Comparison of ENCODE assay signal across 17 cellular contexts in the genomic region with DNA sequence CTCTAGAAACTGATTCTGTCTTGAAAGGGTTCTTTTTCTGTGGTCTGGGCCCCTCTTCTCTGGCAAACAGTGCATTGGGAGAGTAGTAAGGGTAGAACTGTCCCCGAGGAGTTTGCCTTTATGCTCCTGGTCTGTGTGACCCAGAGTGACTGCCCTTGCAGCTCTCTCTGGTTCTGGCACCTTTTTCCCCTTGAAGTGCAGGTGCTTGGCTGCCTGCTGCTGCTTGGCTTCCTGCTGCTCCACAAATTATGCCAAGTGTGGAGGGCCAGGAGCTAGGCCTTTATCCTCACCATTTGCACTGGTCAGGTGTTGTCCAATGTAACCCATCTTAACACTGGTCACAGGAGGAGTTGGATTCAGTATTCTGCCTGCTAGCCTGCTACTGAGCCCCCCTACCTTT. TPM values are rescaled to one million over a fixed set of nuclear protein-coding genes. Genes with fewer than 3 reads are reported as not detected.
DNase-seq lines count a peak whose midpoint lies in the region; ATAC-seq and TF ChIP-seq lines count a peak whose summit lies in the region.
"Had no signal": no experiment of that assay in that cellular context is flagged by ENCODE, and none has a peak within 500 bp of the region (broad histone marks: within the 10 kb centered on the region; RNA-seq: fewer than 3 reads in every experiment).

No MANE protein-coding gene starts in this region.

- H3K79me2 ChIP-seq in GM23338 (replicated peaks; ENCODE audit: insufficient read depth) = peaks cover 20% of the 10 kb centered on the region

- no peak overlapping the region for H3K4me3 Mint-ChIP-seq in GM23338
- no peak overlapping the region for H3K4me3 Mint-ChIP-seq in WTC11
- no peak overlapping the region for H3K4me3 Mint-ChIP-seq in Caco-2 (ENCODE audit: unreplicated experiment)
- H3K4me3 Mint-ChIP-seq: B cell; CD4-positive, alpha-beta T cell; HFFc6 had no signal

- no peak overlapping the region for H3K4me2 ChIP-seq in GM23338

- DNase-seq in COR-L47 (lab: John Stamatoyannopoulos, UW) (peak; percentile 38), GM23338 (ENCODE audit: low spot score) (no peak), NCI-H2029 (lab: John Stamatoyannopoulos, UW) (peak; percentile 72), WTC11 (ENCODE audit: low spot score) (no peak), Caco-2 (no peak), MG63 (no peak), NCI-H187 (lab: John Stamatoyannopoulos, UW) (no peak)
- DNase-seq: CD4-positive, alpha-beta T cell; HFFc6; KG1; MM.1S; NCI-H1436 treated with DMSO at 0.1 percent for 48 hours; NCI-H526; SIG-M5; T-helper 2 cell had no signal

- H3K27me3 Mint-ChIP-seq in GM23338 (ENCODE audit: insufficient read depth, low read depth, poor library complexity) (peaks cover 9% of the 10 kb centered on the region), WTC11 (ENCODE audit: low read depth) (no peaks in the 10 kb centered on the region), Caco-2 (ENCODE audit: insufficient read depth, unreplicated experiment) (no peaks in the 10 kb centered on the region)
- H3K27me3 Mint-ChIP-seq: B cell; CD4-positive, alpha-beta T cell had no signal

- H3K9me3 Mint-ChIP-seq in GM23338 (no peaks in the 10 kb centered on the region), WTC11 (no peaks in the 10 kb centered on the region), Caco-2 (ENCODE audit: unreplicated experiment) (no peaks in the 10 kb centered on the region)
- H3K9me3 Mint-ChIP-seq: CD4-positive, alpha-beta T cell; HFFc6 had no signal

- H3K27me3 ChIP-seq in GM23338 (ENCODE audit: insufficient read depth) (no peaks in the 10 kb centered on the region), Caco-2 (replicated peaks; ENCODE audit: control insufficient read depth, insufficient read depth, low read length) (no peaks in the 10 kb centered on the region), MG63 (no peaks in the 10 kb centered on the region)

- POLR2A ChIA-PET in WTC11 (lab: Charles Lee) = interaction anchor here (0.6 kb wide), 1 partner anchor 10 kb away, joined by 4 read pairs; no protein-coding TSS in a partner anchor
- POLR2A ChIA-PET in Caco-2 (lab: Charles Lee) = no interaction called here

- H3K4me3 ChIP-seq in GM23338 = no peak overlapping the region
- H3K4me3 ChIP-seq in Caco-2 (ENCODE audit: low read depth, low read length) = no peak overlapping the region
- no peak overlapping the region for H3K4me3 ChIP-seq in MG63

- H3K36me3 ChIP-seq in GM23338 (ENCODE audit: insufficient read depth) (peaks cover 12% of the 10 kb centered on the region; the same call in 1 of the 2 replicates), Caco-2 (ENCODE audit: control insufficient read depth, insufficient read depth, low read length) (no peaks in the 10 kb centered on the region), MG63 (no peaks in the 10 kb centered on the region)

- H4K20me1 ChIP-seq in GM23338 (replicated peaks; ENCODE audit: insufficient read depth) = 0 out of 2 replicates have a peak, but pooled peaks cover 4% of the 10 kb centered on the region

- H3K36me3 Mint-ChIP-seq in GM23338 (ENCODE audit: low read depth) (peaks cover 19% of the 10 kb centered on the region), WTC11 (peaks cover 21% of the 10 kb centered on the region), Caco-2 (ENCODE audit: insufficient read depth, unreplicated experiment) (peaks cover 6% of the 10 kb centered on the region)

- intact Hi-C loops in Caco-2 (cut with micrococcal nuclease; ENCODE audit: unreplicated experiment) = loop anchor here (10.0 kb wide), 1 partner anchor 48 kb away; no protein-coding TSS in a partner anchor

- CTCF ChIA-PET in WTC11 (lab: Charles Lee) = interaction anchor here (1.0 kb wide), 1 partner anchor 277 kb away, joined by 3 read pairs; no protein-coding TSS in a partner anchor
- CTCF ChIA-PET in Caco-2 (lab: Charles Lee) = no interaction called here

- TF ChIP-seq CTCF in GM23338 (conservative IDR thresholded peaks at IDR 0.05; ENCODE audit: low read depth in 2 of 2) = no peak
- TF ChIP-seq CTCF in WTC11 (IDR thresholded peaks at IDR 0.05) = no peak
- TF ChIP-seq CTCF in Caco-2 (IDR thresholded peaks at IDR 0.05; ENCODE audit: insufficient read depth in 1 of 2, low read depth in 1 of 2, low read length in 1 of 2, severe bottlenecking in 1 of 2, unreplicated experiment in 1 of 2) = no peak

- no peaks in the 10 kb centered on the region for H3F3A ChIP-seq in GM23338 (replicated peaks; ENCODE audit: low read depth)

- H3K9me2 ChIP-seq in GM23338 (ENCODE audit: insufficient read depth) = no peaks in the 10 kb centered on the region

- no peaks in the 10 kb centered on the region for H3K9me3 ChIP-seq in Caco-2
- no peaks in the 10 kb centered on the region for H3K9me3 ChIP-seq in MG63

- no TSS peak for BruUV-seq in Caco-2 (replicated peaks; lab: Mats Ljungman, UMichigan)

- H3K27ac ChIP-seq in GM23338 (ENCODE audit: low read depth) = no peak overlapping the region; the same call in 1 of the 2 replicates

- no peak overlapping the region; the same call in 1 of the 2 replicates for H3K27ac Mint-ChIP-seq in GM23338
- H3K27ac Mint-ChIP-seq in WTC11 = peak overlapping the region; percentile 35; the same call in 1 of the 2 replicates
- H3K27ac Mint-ChIP-seq in Caco-2 (ENCODE audit: unreplicated experiment) = no peak overlapping the region
- H3K27ac Mint-ChIP-seq: B cell; CD4-positive, alpha-beta T cell; HFFc6 had no signal

- H3K4me1 ChIP-seq in GM23338 (ENCODE audit: insufficient read depth) (peaks cover 17% of the 10 kb centered on the region), Caco-2 (peaks cover 10% of the 10 kb centered on the region)

- peak; percentile 44 for ATAC-seq in GM23338
- ATAC-seq in WTC11 = no peak
- ATAC-seq: Panc1 had no signal

- peaks cover 9% of the 10 kb centered on the region for H3K4me1 Mint-ChIP-seq in GM23338
- peaks cover 19% of the 10 kb centered on the region for H3K4me1 Mint-ChIP-seq in WTC11
- peaks cover 15% of the 10 kb centered on the region for H3K4me1 Mint-ChIP-seq in Caco-2 (ENCODE audit: low read depth, unreplicated experiment)
- H3K4me1 Mint-ChIP-seq: B cell had no signal

- H2AFZ ChIP-seq in GM23338 = no peak overlapping the region

TF ChIP-seq in GM23338, 12 proteins besides CTCF, POLR2A, EP300 and RAD21 (continues in another document):
- TF ChIP-seq JUNB (IDR thresholded peaks at IDR 0.05; ENCODE audit: unreplicated experiment) (no peak), NANOG (IDR thresholded peaks at IDR 0.05; ENCODE audit: borderline replicate concordance) (no peak), EZH2phosphoT487 (IDR thresholded peaks at IDR 0.05; ENCODE audit: unreplicated experiment) (no peak), ZNF331 (CRISPR knock-in tag; IDR thresholded peaks at IDR 0.05; ENCODE audit: low read depth) (no peak), POLR2AphosphoS5 (IDR thresholded peaks at IDR 0.05; ENCODE audit: low read depth) (no peak), CREB1 (CRISPR knock-in tag; IDR thresholded peaks at IDR 0.05; ENCODE audit: low read depth) (no peak), EZH2 (IDR thresholded peaks at IDR 0.05; ENCODE audit: low read depth, unreplicated experiment) (no peak), ZNF114 (CRISPR knock-in tag; IDR thresholded peaks at IDR 0.05) (no peak), STAT1 (IDR thresholded peaks at IDR 0.05; ENCODE audit: unreplicated experiment) (no peak)

TF ChIP-seq in WTC11, 78 proteins besides CTCF, POLR2A, EP300 and RAD21 (continues in another document):
- no peak for TF ChIP-seq SP1 (CRISPR knock-in tag; conservative IDR thresholded peaks at IDR 0.05)
- TF ChIP-seq ZNF232 (CRISPR knock-in tag; IDR thresholded peaks at IDR 0.05) = no peak
- no peak for TF ChIP-seq FOXP4 (CRISPR knock-in tag; IDR thresholded peaks at IDR 0.05)
- TF ChIP-seq, protein P1, sequence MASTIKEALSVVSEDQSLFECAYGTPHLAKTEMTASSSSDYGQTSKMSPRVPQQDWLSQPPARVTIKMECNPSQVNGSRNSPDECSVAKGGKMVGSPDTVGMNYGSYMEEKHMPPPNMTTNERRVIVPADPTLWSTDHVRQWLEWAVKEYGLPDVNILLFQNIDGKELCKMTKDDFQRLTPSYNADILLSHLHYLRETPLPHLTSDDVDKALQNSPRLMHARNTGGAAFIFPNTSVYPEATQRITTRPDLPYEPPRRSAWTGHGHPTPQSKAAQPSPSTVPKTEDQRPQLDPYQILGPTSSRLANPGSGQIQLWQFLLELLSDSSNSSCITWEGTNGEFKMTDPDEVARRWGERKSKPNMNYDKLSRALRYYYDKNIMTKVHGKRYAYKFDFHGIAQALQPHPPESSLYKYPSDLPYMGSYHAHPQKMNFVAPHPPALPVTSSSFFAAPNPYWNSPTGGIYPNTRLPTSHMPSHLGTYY (CRISPR knock-in tag; IDR thresholded peaks at IDR 0.05) = no peak
- TF ChIP-seq PRRX2 (CRISPR knock-in tag; IDR thresholded peaks at IDR 0.05) = no peak

RNA-seq across cellular contexts. Expression of gene KIZ, which starts 11.2 kb away (rescaled TPM):
- 63.6 and 87.7 TPM in 2 replicates for total RNA-seq in GM23338 (2014; rRNA removed; shearing (Covaris generic))
- 52.5 and 58.3 TPM in 2 replicates for polyA plus RNA-seq in GM23338 (2016; fragmentation: Nextera tagmentation; extraction: Ambion mirVana)
- total RNA-seq in WTC11 (2021) = 39.6 to 43.6 TPM (median 41.8 TPM) in 3 replicates
- total RNA-seq in Caco-2 (2022) = 21.0 and 31.8 TPM in 2 replicates
- 4.8 and 11.2 TPM in 2 replicates for total RNA-seq in MG63 (2014; rRNA removed; shearing (Covaris generic); ENCODE audit: low replicate concordance)

RNA-seq across cellular contexts. Expression of gene LINC00237, which starts 30.9 kb away (rescaled TPM):
- 0.31 TPM in 1 of 2 replicates, not detected in the other for total RNA-seq in GM23338 (2014; rRNA removed; shearing (Covaris generic))
- 2.0 and 2.6 TPM in 2 replicates for polyA plus RNA-seq in GM23338 (2016; fragmentation: Nextera tagmentation; extraction: Ambion mirVana)
- total RNA-seq in WTC11 (2021) (0.78 to 3.1 TPM (median 0.80 TPM) in 3 replicates), Caco-2 (2022) (1.5 and 1.8 TPM in 2 replicates)
- total RNA-seq in MG63 (2014; rRNA removed; shearing (Covaris generic); ENCODE audit: low replicate concordance) = not detected in 2 replicates
- total RNA-seq: B cell; CD4-positive, alpha-beta T cell; HFFc6 had no signal

Comparison
In these comparisons a context has a peak if more than half of its experiments do, and no peak if none do; other contexts are left out.
1. DNase-seq: peak in COR-L47 (single experiment) and NCI-H2029 (single experiment); none in GM23338 (single experiment), WTC11 (single experiment), Caco-2 (0 of 2), MG63 (single experiment) and NCI-H187 (0 of 2).